In the genomic region with DNA sequence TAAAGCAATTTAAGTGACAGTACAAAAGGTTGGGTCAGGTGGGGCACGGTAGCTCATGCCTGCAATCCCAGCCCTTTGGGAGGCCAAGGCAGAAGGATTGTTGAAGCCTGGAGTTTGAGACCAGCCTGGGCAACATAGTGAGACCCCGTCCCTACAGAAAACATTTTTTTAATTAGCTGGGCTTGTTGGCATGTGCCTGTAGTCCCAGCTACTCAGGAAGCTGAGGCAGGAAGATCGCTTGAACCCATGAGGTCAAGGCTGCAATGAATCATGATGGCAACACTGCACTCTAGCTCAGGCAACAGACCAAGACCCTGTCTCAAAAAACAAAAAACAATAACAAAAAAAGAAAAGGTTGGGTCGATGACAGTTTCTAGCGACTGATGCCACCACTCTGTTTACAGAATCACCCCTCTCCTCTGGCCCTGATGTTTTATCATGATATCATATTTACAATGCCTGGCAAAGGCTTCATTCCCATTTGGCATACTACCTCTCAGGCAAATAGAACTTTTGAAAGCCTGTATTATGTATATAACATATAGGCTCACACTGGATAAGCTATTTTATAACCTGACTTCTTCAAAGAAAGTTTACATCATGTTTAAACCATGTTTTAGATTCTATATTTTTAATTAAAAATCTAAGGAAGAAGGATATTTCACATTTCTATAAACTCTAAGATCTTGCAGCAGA, we compare ENCODE assay signal across 17 cellular contexts. TPM values are rescaled to one million over a fixed set of nuclear protein-coding genes. Genes with fewer than 3 reads are reported as not detected.
DNase-seq lines count a peak whose midpoint lies in the region; ATAC-seq and TF ChIP-seq lines count a peak whose summit lies in the region.
"Had no signal": no experiment of that assay in that cellular context is flagged by ENCODE, and none has a peak within 500 bp of the region (broad histone marks: within the 10 kb centered on the region; RNA-seq: fewer than 3 reads in every experiment).

No MANE protein-coding gene starts in this region.

- no peaks in the 10 kb centered on the region for H3K9me3 Mint-ChIP-seq in HFFc6

- no peaks in the 10 kb centered on the region for H3K36me3 Mint-ChIP-seq in HFFc6 (ENCODE audit: low read depth)

- no peak for TF ChIP-seq CTCF in 22Rv1 (IDR thresholded peaks at IDR 0.05)
- no peak for TF ChIP-seq CTCF in HFFc6 (IDR thresholded peaks at IDR 0.05)

- peak overlapping the region; percentile 93 for H3K27ac ChIP-seq in 22Rv1
- H3K27ac ChIP-seq: C4-2B, KMS-11 had no signal

- peaks cover 92% of the 10 kb centered on the region for H3K4me1 Mint-ChIP-seq in HFFc6 (ENCODE audit: low read depth)

- ATAC-seq in GM21619 (IDR thresholded peaks at IDR 0.05; ENCODE audit: unreplicated experiment) (no peak), GM19452 (IDR thresholded peaks at IDR 0.05; ENCODE audit: unreplicated experiment) (no peak)
- ATAC-seq: Right ventricle myocardium inferior had no signal

- H3K4me3 Mint-ChIP-seq in HFFc6, result no peak overlapping the region

- no peaks in the 10 kb centered on the region for H3K27me3 Mint-ChIP-seq in HFFc6 (ENCODE audit: insufficient read depth)

- no peak for DNase-seq in HFFc6
- peak; percentile 78 to 92 for DNase-seq in dermis microvascular lymphatic vessel endothelial cell (ENCODE audit: low read depth in 2 of 2)
- DNase-seq in lung microvascular endothelial cell (ENCODE audit: low read depth in 2 of 2), result peak; percentile 76 to 89
- DNase-seq in amniotic stem cell (lab: John Stamatoyannopoulos, UW), result no peak
- DNase-seq in cortex of kidney (lab: John Stamatoyannopoulos, UW), result no peak
- DNase-seq: DMS79, NCI-H1092, NCI-H146, NCI-H2081 treated with DMSO at 0.1 percent for 48 hours, NCI-H510A, NCI-H82 had no signal

- H3K27ac Mint-ChIP-seq in HFFc6, result peak overlapping the region; percentile 23

RNA-seq across cellular contexts. Expression of a gene that starts 0.6 kb away (rescaled TPM):
- 1 to 10 TPM in 4 of 6 experiments, under 1 TPM in 2; 0.43 to 1.7 (median 1.1) TPM for total RNA-seq in HFFc6 (2021; fragmentation: NEBNext Ultra II Directional; extraction: Animal tissue kit (Norgen Biotek cat#: 25700))
- total RNA-seq in dermis microvascular lymphatic vessel endothelial cell (0.39 and 0.51 TPM in 2 replicates), lung microvascular endothelial cell (0.44 and 0.60 TPM in 2 replicates)

RNA-seq across cellular contexts. Expression of a gene that starts 49.8 kb away (rescaled TPM):
- 10 to 100 TPM; 11.2 to 15.2 (median 12.4) TPM for total RNA-seq in HFFc6 (2021; fragmentation: NEBNext Ultra II Directional; extraction: Animal tissue kit (Norgen Biotek cat#: 25700))
- total RNA-seq in dermis microvascular lymphatic vessel endothelial cell (16.9 and 19.8 TPM in 2 replicates), lung microvascular endothelial cell (12.9 and 21.6 TPM in 2 replicates)

RNA-seq across cellular contexts. Expression of a gene that starts 50.0 kb away (rescaled TPM):
- total RNA-seq in HFFc6 (2021; fragmentation: NEBNext Ultra II Directional; extraction: Animal tissue kit (Norgen Biotek cat#: 25700)), result 10 to 100 TPM; 36.7 to 42.1 (median 38.7) TPM
- 26.3 and 36.1 TPM in 2 replicates for total RNA-seq in dermis microvascular lymphatic vessel endothelial cell
- 25.0 and 30.7 TPM in 2 replicates for total RNA-seq in lung microvascular endothelial cell

Comparison
In these comparisons a context has a peak if more than half of its experiments do, and no peak if none do; other contexts are left out.
1. DNase-seq: peak in dermis microvascular lymphatic vessel endothelial cell (2 of 2) and lung microvascular endothelial cell (2 of 2); none in HFFc6 (single experiment), amniotic stem cell (single experiment) and cortex of kidney (single experiment).